In genomic region chr22:38126928-38127668, GRCh38 we compare ENCODE assay signal across 3 cellular contexts.
TF ChIP-seq lines count a peak whose summit lies in the region.

No MANE protein-coding gene starts in this region.

TF ChIP-seq in GM23338, 12 proteins besides CTCF, POLR2A, EP300 and RAD21 (continues in another document):
- TF ChIP-seq ZNF331 (CRISPR knock-in tag; IDR thresholded peaks at IDR 0.05; ENCODE audit: low read depth) (no peak), STAT1 (IDR thresholded peaks at IDR 0.05; ENCODE audit: unreplicated experiment) (no peak), CREB1 (CRISPR knock-in tag; IDR thresholded peaks at IDR 0.05; ENCODE audit: low read depth) (no peak), POLR2AphosphoS5 (IDR thresholded peaks at IDR 0.05; ENCODE audit: low read depth) (no peak), ZNF114 (CRISPR knock-in tag; IDR thresholded peaks at IDR 0.05) (no peak), NANOG (IDR thresholded peaks at IDR 0.05; ENCODE audit: borderline replicate concordance) (no peak), REST (IDR thresholded peaks at IDR 0.05; ENCODE audit: unreplicated experiment) (no peak), JUNB (IDR thresholded peaks at IDR 0.05; ENCODE audit: unreplicated experiment) (no peak), ETS1 (IDR thresholded peaks at IDR 0.05) (no peak), EZH2phosphoT487 (IDR thresholded peaks at IDR 0.05; ENCODE audit: unreplicated experiment) (no peak), EZH2 (IDR thresholded peaks at IDR 0.05; ENCODE audit: low read depth, unreplicated experiment) (no peak)

TF ChIP-seq in H1, 55 proteins besides CTCF, POLR2A, EP300 and RAD21:
- no peak for TF ChIP-seq KDM1A (IDR thresholded peaks at IDR 0.05; ENCODE audit: borderline replicate concordance, low read length)
- TF ChIP-seq EZH2 (IDR thresholded peaks at IDR 0.05; ENCODE audit: low read depth, low read length, severe bottlenecking) = no peak
- TF ChIP-seq TAF7 (optimal IDR thresholded peaks at IDR 0.05; ENCODE audit: borderline replicate concordance, low read depth, low read length) = no peak
- TF ChIP-seq BACH1 (IDR thresholded peaks at IDR 0.05; ENCODE audit: low read length) = no peak
- no peak for TF ChIP-seq MAX (IDR thresholded peaks at IDR 0.05)
- TF ChIP-seq YY1 (IDR thresholded peaks at IDR 0.05; ENCODE audit: low read depth, low read length) = no peak
- no peak for TF ChIP-seq SIN3A (conservative IDR thresholded peaks at IDR 0.05 in 1 of 2, IDR thresholded peaks at IDR 0.05 in 1 of 2; ENCODE audit: low read depth in 1 of 2, low read length in 2 of 2)

TF ChIP-seq in SK-N-SH treated with all-trans-retinoic acid at 6 μM for 48 hours, 23 proteins besides CTCF, POLR2A, EP300 and RAD21:
- TF ChIP-seq TCF4 (CRISPR knock-in tag; IDR thresholded peaks at IDR 0.05; ENCODE audit: borderline replicate concordance) (no peak), CSRNP3 (CRISPR knock-in tag; IDR thresholded peaks at IDR 0.05) (no peak), BACH2 (CRISPR knock-in tag; IDR thresholded peaks at IDR 0.05; ENCODE audit: borderline replicate concordance) (no peak), ZNF8 (CRISPR knock-in tag; IDR thresholded peaks at IDR 0.05) (no peak), GLIS3 (CRISPR knock-in tag; IDR thresholded peaks at IDR 0.05) (no peak), POU6F1 (CRISPR knock-in tag; IDR thresholded peaks at IDR 0.05; ENCODE audit: borderline replicate concordance, low read depth) (no peak), TOX (CRISPR knock-in tag; IDR thresholded peaks at IDR 0.05; ENCODE audit: borderline replicate concordance) (no peak), ARNTL (CRISPR knock-in tag; IDR thresholded peaks at IDR 0.05; ENCODE audit: borderline replicate concordance, low read depth) (no peak), ZNF70 (CRISPR knock-in tag; IDR thresholded peaks at IDR 0.05) (no peak), ISL1 (CRISPR knock-in tag; IDR thresholded peaks at IDR 0.05) (no peak), TSHZ2 (CRISPR knock-in tag; IDR thresholded peaks at IDR 0.05) (no peak), ZFP30 (CRISPR knock-in tag; IDR thresholded peaks at IDR 0.05) (no peak), RARB (CRISPR knock-in tag; IDR thresholded peaks at IDR 0.05) (no peak), PPARA (CRISPR knock-in tag; IDR thresholded peaks at IDR 0.05; ENCODE audit: borderline replicate concordance) (no peak), PATZ1 (CRISPR knock-in tag; IDR thresholded peaks at IDR 0.05; ENCODE audit: borderline replicate concordance) (no peak), ZFP3 (CRISPR knock-in tag; IDR thresholded peaks at IDR 0.05) (no peak), SNAI2 (CRISPR knock-in tag; IDR thresholded peaks at IDR 0.05) (no peak), ESRRG (CRISPR knock-in tag; IDR thresholded peaks at IDR 0.05) (no peak), CREB5 (CRISPR knock-in tag; IDR thresholded peaks at IDR 0.05; ENCODE audit: low read depth) (no peak), OSR1 (CRISPR knock-in tag; IDR thresholded peaks at IDR 0.05) (no peak)
